20 cellular contexts compared by ENCODE assay signal in the genomic region with DNA sequence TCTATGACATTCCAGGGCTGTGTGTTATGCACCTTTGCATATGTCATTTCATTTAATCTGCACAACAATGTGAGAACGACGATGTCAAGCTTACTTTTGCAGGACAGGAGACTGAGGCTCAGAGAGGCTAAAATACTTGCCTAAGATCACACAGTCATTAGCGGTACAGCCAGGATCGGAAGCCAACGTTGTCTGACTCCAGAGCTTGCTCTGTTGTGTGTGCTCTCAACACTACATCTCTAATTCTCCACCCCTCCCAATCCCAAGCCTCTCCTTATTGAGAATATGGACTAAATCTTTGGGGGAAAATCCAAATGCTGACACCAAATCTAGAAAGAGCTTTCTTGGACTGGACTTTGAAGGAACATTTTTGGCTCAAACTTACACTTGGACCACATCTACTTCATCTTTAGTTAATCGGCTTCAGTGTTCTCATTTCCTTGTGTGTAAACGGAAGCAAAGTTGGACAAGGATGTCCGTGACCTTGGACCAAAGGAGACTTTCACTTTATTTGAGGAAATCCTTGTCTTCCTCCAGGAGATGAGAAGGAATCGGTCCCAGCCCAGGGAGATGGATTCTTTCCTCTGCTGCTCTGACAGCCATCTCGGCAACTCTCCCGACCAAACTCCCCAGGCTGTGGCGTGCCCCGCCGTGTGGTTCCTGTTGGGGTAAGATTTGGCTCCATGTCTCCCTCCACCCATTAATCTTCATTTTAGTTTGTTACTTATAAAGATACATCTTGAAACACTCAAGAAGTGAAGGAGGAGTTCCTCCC.
"Had no signal": no experiment of that assay in that cellular context is flagged by ENCODE, and none has a peak within 500 bp of the region (broad histone marks: within the 10 kb centered on the region; RNA-seq: fewer than 3 reads in every experiment).

No MANE protein-coding gene starts in this region.

- H3K27me3 ChIP-seq: body of pancreas, cardiac muscle cell, neural progenitor cell had no signal

- FAIRE-seq: keratinocyte had no signal

- H3K27ac ChIP-seq: body of pancreas, cardiac muscle cell, gastrocnemius medialis, neural progenitor cell had no signal

- H3K4me3 ChIP-seq: body of pancreas, cardiac muscle cell, gastrocnemius medialis, neural progenitor cell had no signal

- H3K9me3 ChIP-seq: body of pancreas, gastrocnemius medialis had no signal

- DNase-seq: activated CD4-positive, alpha-beta T cell treated with anti-CD3 and anti-CD28 coated beads for 4 hours; activated CD4-positive, alpha-beta T cell treated with anti-CD3 and anti-CD28 coated beads, Interleukin-2, amount 50 U/mL, for 48 hours; activated CD4-positive, CD25-positive, alpha-beta regulatory T cell; activated CD8-positive, alpha-beta memory T cell treated with anti-CD3 and anti-CD28 coated beads, Interleukin-2, amount 50 U/mL, for 48 hours; activated naive CD4-positive, alpha-beta T cell treated with Interleukin-2 at 50 U/mL for 16 hours; activated naive CD8-positive, alpha-beta T cell treated with anti-CD3 and anti-CD28 coated beads, Interleukin-2, amount 10 ng/mL, durations not matched to agents 7 days and 5 days; activated T-cell treated with anti-CD3 and anti-CD28 coated beads, Interleukin-2, amount 50 U/mL, for 48 hours; body of pancreas; gastrocnemius medialis; head of caudate nucleus; naive thymus-derived CD8-positive, alpha-beta T cell; posterior cingulate gyrus; stimulated activated CD4-positive, alpha-beta T cell treated with anti-CD3 and anti-CD28 coated beads, Interleukin-4, amount 100 ng/mL, for 1 hour; stimulated activated naive CD4-positive, alpha-beta T cell; SW 1271; T-helper 17 cell had no signal

- H3K36me3 ChIP-seq: cardiac muscle cell, gastrocnemius medialis, neural progenitor cell had no signal

- H3K4me1 ChIP-seq: body of pancreas, gastrocnemius medialis, neural progenitor cell had no signal

- H3K9ac ChIP-seq: neural progenitor cell had no signal

- ATAC-seq: body of pancreas; gastrocnemius medialis; left lobe of liver; naive thymus-derived CD8-positive, alpha-beta T cell; T-helper 17 cell had no signal
